In the genomic region with DNA sequence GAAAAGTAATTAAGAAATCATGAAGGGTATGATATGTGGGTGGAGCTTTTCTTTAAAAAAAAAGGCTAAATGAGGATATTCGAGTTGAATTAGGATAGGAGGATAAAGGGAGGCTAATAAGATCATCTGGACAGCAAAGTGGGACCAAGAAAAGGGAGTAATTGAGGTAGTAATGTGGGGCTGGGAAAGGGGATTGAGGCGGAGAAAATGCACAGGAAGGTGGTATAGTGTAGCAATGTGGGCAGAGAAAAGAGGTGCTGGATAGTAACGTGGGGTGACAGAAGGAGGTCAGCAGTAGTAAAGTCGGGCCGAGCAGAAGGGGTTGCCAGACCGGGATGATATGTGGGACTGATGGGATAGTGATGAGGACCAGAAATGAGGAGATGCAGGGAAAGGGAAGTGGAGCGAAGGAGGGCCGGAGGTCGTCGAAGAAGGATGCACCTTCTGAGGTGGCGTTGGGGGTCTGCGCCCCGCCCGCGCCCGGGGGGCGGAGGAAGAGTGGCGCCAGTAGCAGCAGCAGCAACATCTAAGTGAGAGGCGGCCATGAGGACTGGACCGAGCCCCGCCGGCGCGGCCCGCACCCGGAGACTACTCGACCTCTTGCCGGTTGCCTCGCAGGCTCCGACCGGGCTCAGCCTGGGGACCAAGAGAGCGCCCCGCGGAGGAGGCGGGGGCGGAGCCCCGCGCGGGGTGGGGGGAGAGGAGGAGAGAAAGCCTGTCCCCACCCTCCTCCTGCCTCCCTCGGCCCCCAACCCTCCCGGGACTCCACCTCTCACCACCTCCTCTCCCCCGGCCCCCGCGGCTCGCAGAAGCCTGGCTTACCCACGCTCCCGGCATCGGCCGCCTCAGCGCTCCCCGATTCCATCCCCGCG, we compare ENCODE assay signal across 1 cellular context.
TF ChIP-seq lines count a peak whose summit lies in the region.

No MANE protein-coding gene starts in this region.

TF ChIP-seq in HCT116, 20 proteins besides CTCF, POLR2A, EP300 and RAD21 (continued from another document):
- TF ChIP-seq, protein P1, sequence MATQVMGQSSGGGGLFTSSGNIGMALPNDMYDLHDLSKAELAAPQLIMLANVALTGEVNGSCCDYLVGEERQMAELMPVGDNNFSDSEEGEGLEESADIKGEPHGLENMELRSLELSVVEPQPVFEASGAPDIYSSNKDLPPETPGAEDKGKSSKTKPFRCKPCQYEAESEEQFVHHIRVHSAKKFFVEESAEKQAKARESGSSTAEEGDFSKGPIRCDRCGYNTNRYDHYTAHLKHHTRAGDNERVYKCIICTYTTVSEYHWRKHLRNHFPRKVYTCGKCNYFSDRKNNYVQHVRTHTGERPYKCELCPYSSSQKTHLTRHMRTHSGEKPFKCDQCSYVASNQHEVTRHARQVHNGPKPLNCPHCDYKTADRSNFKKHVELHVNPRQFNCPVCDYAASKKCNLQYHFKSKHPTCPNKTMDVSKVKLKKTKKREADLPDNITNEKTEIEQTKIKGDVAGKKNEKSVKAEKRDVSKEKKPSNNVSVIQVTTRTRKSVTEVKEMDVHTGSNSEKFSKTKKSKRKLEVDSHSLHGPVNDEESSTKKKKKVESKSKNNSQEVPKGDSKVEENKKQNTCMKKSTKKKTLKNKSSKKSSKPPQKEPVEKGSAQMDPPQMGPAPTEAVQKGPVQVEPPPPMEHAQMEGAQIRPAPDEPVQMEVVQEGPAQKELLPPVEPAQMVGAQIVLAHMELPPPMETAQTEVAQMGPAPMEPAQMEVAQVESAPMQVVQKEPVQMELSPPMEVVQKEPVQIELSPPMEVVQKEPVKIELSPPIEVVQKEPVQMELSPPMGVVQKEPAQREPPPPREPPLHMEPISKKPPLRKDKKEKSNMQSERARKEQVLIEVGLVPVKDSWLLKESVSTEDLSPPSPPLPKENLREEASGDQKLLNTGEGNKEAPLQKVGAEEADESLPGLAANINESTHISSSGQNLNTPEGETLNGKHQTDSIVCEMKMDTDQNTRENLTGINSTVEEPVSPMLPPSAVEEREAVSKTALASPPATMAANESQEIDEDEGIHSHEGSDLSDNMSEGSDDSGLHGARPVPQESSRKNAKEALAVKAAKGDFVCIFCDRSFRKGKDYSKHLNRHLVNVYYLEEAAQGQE (IDR thresholded peaks at IDR 0.05; ENCODE audit: low read depth), result no peak
- TF ChIP-seq EGR1 (IDR thresholded peaks at IDR 0.05; ENCODE audit: low read depth) (peak; percentile 69), SP1 (IDR thresholded peaks at IDR 0.05; ENCODE audit: low read depth) (no peak)
